Comparison of ENCODE assay signal across 22 cellular contexts in genomic region chr11:45282070-45282469, GRCh38. TPM values are rescaled to one million over a fixed set of nuclear protein-coding genes. Genes with fewer than 3 reads are reported as not detected.
DNase-seq lines count a peak whose midpoint lies in the region; ATAC-seq and TF ChIP-seq lines count a peak whose summit lies in the region.
"Had no signal": no experiment of that assay in that cellular context is flagged by ENCODE, and none has a peak within 500 bp of the region (broad histone marks: within the 10 kb centered on the region; RNA-seq: fewer than 3 reads in every experiment).

No MANE protein-coding gene starts in this region.

- no peaks in the 10 kb centered on the region for H3K36me3 ChIP-seq in prostate gland
- H3K36me3 ChIP-seq in A673 (ENCODE audit: insufficient read depth, low read length, poor library complexity, severe bottlenecking) = no peaks in the 10 kb centered on the region

- H3K27me3 ChIP-seq in prostate gland (replicated peaks; ENCODE audit: insufficient read depth) (no peaks in the 10 kb centered on the region), A673 (replicated peaks; ENCODE audit: insufficient read depth, low read depth, low read length, poor library complexity) (peaks cover 41% of the 10 kb centered on the region)

- H3K36me3 Mint-ChIP-seq in nephron (ENCODE audit: low read depth) = no peaks in the 10 kb centered on the region
- H3K36me3 Mint-ChIP-seq in activated naive CD4-positive, alpha-beta T cell treated with anti-CD3 and anti-CD28 coated beads for 36 hours (ENCODE audit: low read depth) = no peaks in the 10 kb centered on the region

- CTCF ChIA-PET in activated naive CD4-positive, alpha-beta T cell treated with anti-CD3 and anti-CD28 coated beads for 36 hours (lab: Charles Lee) = interaction anchor here (0.7 to 1.0 kb wide), 2 partner anchors 10 to 29 kb away, joined by 3 read pairs; no protein-coding TSS in a partner anchor
- CTCF ChIA-PET in A673 (lab: Charles Lee) = no interaction called here

- peaks cover 19% of the 10 kb centered on the region for H3K4me1 Mint-ChIP-seq in nephron
- no peaks in the 10 kb centered on the region for H3K4me1 Mint-ChIP-seq in activated naive CD4-positive, alpha-beta T cell treated with anti-CD3 and anti-CD28 coated beads for 36 hours (ENCODE audit: low read depth)

- ATAC-seq in HG03045 (IDR thresholded peaks at IDR 0.05; ENCODE audit: unreplicated experiment) = no peak
- ATAC-seq: GM12878, Panc1, SK-N-SH treated with all-trans-retinoic acid at 6 μM for 48 hours had no signal

- H3K4me1 ChIP-seq in prostate gland (replicated peaks) = no peaks in the 10 kb centered on the region
- peaks cover 10% of the 10 kb centered on the region for H3K4me1 ChIP-seq in A673 (ENCODE audit: insufficient read depth, low read length, poor library complexity, severe bottlenecking)

- H3K9me3 Mint-ChIP-seq in nephron = peaks cover 6% of the 10 kb centered on the region
- peaks cover 2% of the 10 kb centered on the region for H3K9me3 Mint-ChIP-seq in activated naive CD4-positive, alpha-beta T cell treated with anti-CD3 and anti-CD28 coated beads for 36 hours

- no TSS peak for BruUV-seq in A673 (replicated peaks; lab: Mats Ljungman, UMichigan)

- no peak overlapping the region for H3K4me3 ChIP-seq in prostate gland
- H3K4me3 ChIP-seq in A673 (ENCODE audit: low read depth, low read length, poor library complexity, severe bottlenecking) = no peak overlapping the region
- H3K4me3 ChIP-seq: GM12878 had no signal

- H3K4me3 Mint-ChIP-seq in nephron = no peak overlapping the region
- H3K4me3 Mint-ChIP-seq in activated naive CD4-positive, alpha-beta T cell treated with anti-CD3 and anti-CD28 coated beads for 36 hours = no peak overlapping the region

- intact Hi-C loops in activated naive CD4-positive, alpha-beta T cell treated with anti-CD3 and anti-CD28 coated beads for 36 hours (cut with micrococcal nuclease) = no loop called here
- intact Hi-C loops in prostate gland (cut with DNase I) (no loop called here), A673 (cut with micrococcal nuclease; ENCODE audit: unreplicated experiment) (no loop called here)

- peak; percentile 58 for DNase-seq in HT-29 (ENCODE audit: low spot score)
- DNase-seq in iPS-NIHi11 (ENCODE audit: low spot score) = peak; percentile 27
- peak; percentile 23 for DNase-seq in retina
- DNase-seq in activated naive CD4-positive, alpha-beta T cell treated with anti-CD3 and anti-CD28 coated beads for 36 hours = no peak
- no peak for DNase-seq in prostate gland (ENCODE audit: low spot score)
- DNase-seq in A673 (ENCODE audit: low spot score) = no peak
- DNase-seq: C1 segment of cervical spinal cord; DMS79 treated with DMSO at 0.1 percent for 48 hours; H7; NCI-H1105; NCI-H2029 treated with DMSO at 0.1 percent for 48 hours; NCI-H226; NCI-H524; NCI-H774; NK-92 treated with Interleukin-12 subunit alpha and Interleukin-12 subunit beta, amount 100 ng/mL, for 24 hours; SIG-M5 had no signal

- POLR2A ChIA-PET in A673 (lab: Charles Lee; ENCODE audit: low non-redundant PET) = no interaction called here

- H3K27ac ChIP-seq in prostate gland (no peak overlapping the region), A673 (ENCODE audit: low read depth, low read length, poor library complexity, severe bottlenecking) (no peak overlapping the region)
- H3K27ac ChIP-seq: KMS-11 had no signal

- peaks cover 46% of the 10 kb centered on the region for H3K27me3 Mint-ChIP-seq in nephron (ENCODE audit: low read depth)
- peaks cover 26% of the 10 kb centered on the region for H3K27me3 Mint-ChIP-seq in activated naive CD4-positive, alpha-beta T cell treated with anti-CD3 and anti-CD28 coated beads for 36 hours (ENCODE audit: low read depth)

- H3K9me3 ChIP-seq in prostate gland = no peaks in the 10 kb centered on the region
- H3K9me3 ChIP-seq in A673 (ENCODE audit: low read depth, low read length, poor library complexity, severe bottlenecking) = peaks cover 13% of the 10 kb centered on the region

- no peak for TF ChIP-seq CTCF in nephron (IDR thresholded peaks at IDR 0.05; ENCODE audit: unreplicated experiment in 3 of 3)
- TF ChIP-seq CTCF in prostate gland (IDR thresholded peaks at IDR 0.05) = no peak
- TF ChIP-seq CTCF in A673 (conservative IDR thresholded peaks at IDR 0.05; ENCODE audit: low read depth, low read length) = no peak

- TF ChIP-seq POLR2A in prostate gland (IDR thresholded peaks at IDR 0.05) = no peak

- H3K27ac Mint-ChIP-seq in nephron = peak overlapping the region in 2 of 3 experiments; percentile 10 to 15
- H3K27ac Mint-ChIP-seq in activated naive CD4-positive, alpha-beta T cell treated with anti-CD3 and anti-CD28 coated beads for 36 hours = no peak overlapping the region

- whole genome bisulfite sequencing in prostate gland = 85% methylated on average over 6 of the region's 6 CpGs

RNA-seq across cellular contexts. Expression of gene SYT13, which starts 4.1 kb away (rescaled TPM):
- 10.1 and 17.6 TPM in 2 replicates for total RNA-seq in HT-29 (2014; rRNA removed; shearing (Covaris generic))
- not detected for total RNA-seq in activated naive CD4-positive, alpha-beta T cell treated with anti-CD3 and anti-CD28 coated beads for 36 hours
- total RNA-seq in prostate gland (1 to 10 TPM in 1 of 2 donors, under 1 TPM in 1; 0.80 to 4.8 TPM), A673 (2021) (0.30 and 0.83 TPM in 2 replicates)
- total RNA-seq: GM12878 had no signal

Comparison
In these comparisons a context has a peak if more than half of its experiments do, and no peak if none do; other contexts are left out.
1. DNase-seq: peak in HT-29 (single experiment), iPS-NIHi11 (single experiment) and retina (single experiment); none in activated naive CD4-positive, alpha-beta T cell treated with anti-CD3 and anti-CD28 coated beads for 36 hours (single experiment), prostate gland (single experiment) and A673 (single experiment).